12 cellular contexts compared by ENCODE assay signal in the genomic region with DNA sequence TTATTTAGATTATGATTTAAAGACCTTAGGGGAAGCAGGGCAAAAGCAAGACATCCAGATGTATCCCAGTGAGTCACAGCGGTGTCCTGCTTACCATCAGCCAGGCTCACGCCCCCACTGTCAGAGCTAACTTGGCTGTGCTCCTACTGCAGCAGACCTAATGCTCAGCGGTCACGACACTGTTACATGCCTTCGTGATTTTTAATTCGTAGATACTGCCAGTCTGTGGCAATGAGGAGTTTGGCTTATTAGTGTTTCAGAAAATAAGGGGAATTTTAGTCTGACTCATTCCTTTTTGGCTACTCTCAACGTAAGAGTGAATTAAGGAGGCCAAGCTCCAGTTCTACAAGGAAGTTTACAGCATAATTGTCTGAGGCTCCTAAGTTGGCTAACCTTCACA. TPM values are rescaled to one million over a fixed set of nuclear protein-coding genes. Genes with fewer than 3 reads are reported as not detected.
A peak's percentile ranks its signal among the peaks of the same experiment; 100 is the strongest.
DNase-seq lines count a peak whose midpoint lies in the region; ATAC-seq and TF ChIP-seq lines count a peak whose summit lies in the region.
"Had no signal": no experiment of that assay in that cellular context is flagged by ENCODE, and none has a peak within 500 bp of the region (broad histone marks: within the 10 kb centered on the region; RNA-seq: fewer than 3 reads in every experiment).

No MANE protein-coding gene starts in this region.

- TF ChIP-seq CTCF in lower lobe of right lung (IDR thresholded peaks at IDR 0.05) = no peak

- H3K27me3 Mint-ChIP-seq in CD4-positive, alpha-beta memory T cell = peaks cover 13 to 14% of the 10 kb centered on the region in 2 donors
- H3K27me3 Mint-ChIP-seq in activated CD8-positive, alpha-beta T cell treated with anti-CD3 and anti-CD28 coated beads, Interleukin-2, amount 10 ng/mL, durations not matched to agents 7 days and 5 days (ENCODE audit: low read depth) = peaks cover 14% of the 10 kb centered on the region
- H3K27me3 Mint-ChIP-seq: memory B cell had no signal

- no peaks in the 10 kb centered on the region for H3K9me3 Mint-ChIP-seq in CD4-positive, alpha-beta memory T cell
- H3K9me3 Mint-ChIP-seq in activated CD8-positive, alpha-beta T cell treated with anti-CD3 and anti-CD28 coated beads, Interleukin-2, amount 10 ng/mL, durations not matched to agents 7 days and 5 days (ENCODE audit: insufficient read depth) = no peaks in the 10 kb centered on the region
- H3K9me3 Mint-ChIP-seq: GM23338, memory B cell had no signal

- intact Hi-C loops in lower lobe of right lung (cut with DNase I) = no loop called here
- intact Hi-C loops in CD4-positive, alpha-beta memory T cell (cut with micrococcal nuclease) = no loop called here

- in situ Hi-C loops in ACHN (cut with HindIII; ENCODE audit: low pct_ligation_motif_present, low pct_unique_long_range_greater_than_20kb, low sequenced_read_pairs) = no loop called here

- peak; percentile 51 to 74 for ATAC-seq in lower lobe of right lung
- ATAC-seq in activated CD8-positive, alpha-beta T cell treated with anti-CD3 and anti-CD28 coated beads, Interleukin-2, amount 10 ng/mL, durations not matched to agents 7 days and 5 days = no peak
- ATAC-seq: GM23338 had no signal

- CTCF ChIA-PET in CD4-positive, alpha-beta memory T cell (lab: Charles Lee; ENCODE audit: partially characterized antibody) = no interaction called here
- CTCF ChIA-PET in activated CD8-positive, alpha-beta T cell treated with anti-CD3 and anti-CD28 coated beads, Interleukin-2, amount 10 ng/mL, durations not matched to agents 7 days and 5 days (lab: Charles Lee) = no interaction called here

- no peaks in the 10 kb centered on the region for H3K36me3 Mint-ChIP-seq in CD4-positive, alpha-beta memory T cell
- H3K36me3 Mint-ChIP-seq in activated CD8-positive, alpha-beta T cell treated with anti-CD3 and anti-CD28 coated beads, Interleukin-2, amount 10 ng/mL, durations not matched to agents 7 days and 5 days (ENCODE audit: low read depth) = no peaks in the 10 kb centered on the region
- H3K36me3 Mint-ChIP-seq: memory B cell had no signal

- H3K4me1 Mint-ChIP-seq in CD4-positive, alpha-beta memory T cell = no peaks in the 10 kb centered on the region
- H3K4me1 Mint-ChIP-seq in activated CD8-positive, alpha-beta T cell treated with anti-CD3 and anti-CD28 coated beads, Interleukin-2, amount 10 ng/mL, durations not matched to agents 7 days and 5 days (ENCODE audit: low read depth) = no peaks in the 10 kb centered on the region
- H3K4me1 Mint-ChIP-seq: GM23338, memory B cell had no signal

- H3K36me3 ChIP-seq in lower lobe of right lung = no peaks in the 10 kb centered on the region
- H3K36me3 ChIP-seq in CD4-positive, alpha-beta memory T cell (ENCODE audit: insufficient read depth, low read length) = no peaks in the 10 kb centered on the region

- H3K9me3 ChIP-seq in lower lobe of right lung = no peaks in the 10 kb centered on the region
- no peaks in the 10 kb centered on the region for H3K9me3 ChIP-seq in CD4-positive, alpha-beta memory T cell (ENCODE audit: control insufficient read depth in 1 of 2, low read length in 2 of 2)

- no peaks in the 10 kb centered on the region for H3K27me3 ChIP-seq in lower lobe of right lung (ENCODE audit: low read depth)
- peaks cover 4% of the 10 kb centered on the region for H3K27me3 ChIP-seq in CD4-positive, alpha-beta memory T cell (ENCODE audit: insufficient read depth, low read length)
- H3K27me3 ChIP-seq: dorsolateral prefrontal cortex had no signal

- H3K4me3 ChIP-seq in lower lobe of right lung = no peak overlapping the region
- no peak overlapping the region for H3K4me3 ChIP-seq in CD4-positive, alpha-beta memory T cell (ENCODE audit: low read length in 2 of 2)
- H3K4me3 ChIP-seq: dorsolateral prefrontal cortex, GM23338 had no signal

- H3K4me1 ChIP-seq in lower lobe of right lung = no peaks in the 10 kb centered on the region
- no peaks in the 10 kb centered on the region for H3K4me1 ChIP-seq in CD4-positive, alpha-beta memory T cell (ENCODE audit: insufficient read depth, low read length)

- POLR2A ChIA-PET in CD4-positive, alpha-beta memory T cell (lab: Charles Lee; ENCODE audit: partially characterized antibody) = no interaction called here
- POLR2A ChIA-PET in activated CD8-positive, alpha-beta T cell treated with anti-CD3 and anti-CD28 coated beads, Interleukin-2, amount 10 ng/mL, durations not matched to agents 7 days and 5 days (lab: Charles Lee) = no interaction called here

- DNase-seq in ACHN = peak; percentile 44
- DNase-seq in NCI-H2196 treated with DMSO at 0.1 percent for 48 hours (lab: John Stamatoyannopoulos, UW; ENCODE audit: unreplicated experiment) = peak; percentile 16
- peak; percentile 85 for DNase-seq in epithelial cell of prostate (ENCODE audit: low read depth, low spot score)
- no peak for DNase-seq in lower lobe of right lung
- no peak for DNase-seq in CD4-positive, alpha-beta memory T cell
- DNase-seq in stimulated activated CD4-positive, alpha-beta T cell treated with anti-CD3 and anti-CD28 coated beads, Interleukin-12 subunit alpha, Interleukin-12 subunit beta, amount 100 ng/mL, for 4 hours = no peak
- no peak for DNase-seq in activated CD8-positive, alpha-beta T cell treated with anti-CD3 and anti-CD28 coated beads, Interleukin-2, amount 10 ng/mL, durations not matched to agents 7 days and 5 days
- DNase-seq in NCI-H524 treated with DMSO at 0.1 percent for 48 hours (lab: John Stamatoyannopoulos, UW) = no peak

- no peak overlapping the region for H3K4me3 Mint-ChIP-seq in CD4-positive, alpha-beta memory T cell
- no peak overlapping the region for H3K4me3 Mint-ChIP-seq in activated CD8-positive, alpha-beta T cell treated with anti-CD3 and anti-CD28 coated beads, Interleukin-2, amount 10 ng/mL, durations not matched to agents 7 days and 5 days
- H3K4me3 Mint-ChIP-seq: GM23338, memory B cell had no signal

- H3K27ac ChIP-seq in epithelial cell of prostate (no peak overlapping the region), lower lobe of right lung (no peak overlapping the region)
- H3K27ac ChIP-seq in CD4-positive, alpha-beta memory T cell (ENCODE audit: low read depth, low read length) = no peak overlapping the region
- H3K27ac ChIP-seq: C4-2B, dorsolateral prefrontal cortex had no signal

- H3K27ac Mint-ChIP-seq in CD4-positive, alpha-beta memory T cell = no peak overlapping the region
- no peak overlapping the region for H3K27ac Mint-ChIP-seq in activated CD8-positive, alpha-beta T cell treated with anti-CD3 and anti-CD28 coated beads, Interleukin-2, amount 10 ng/mL, durations not matched to agents 7 days and 5 days
- H3K27ac Mint-ChIP-seq: GM23338, memory B cell had no signal

RNA-seq across cellular contexts. Expression of gene EFCAB6, which starts 22.7 kb away (rescaled TPM):
- 5.8 TPM for total RNA-seq in lower lobe of right lung
- total RNA-seq in CD4-positive, alpha-beta memory T cell = under 1 TPM; 0.84 to 0.91 TPM
- polyA plus RNA-seq in CD4-positive, alpha-beta memory T cell = under 1 TPM in 1 of 2 donors, not detected in 1; 0.15 TPM
- total RNA-seq in activated CD8-positive, alpha-beta T cell treated with anti-CD3 and anti-CD28 coated beads, Interleukin-2, amount 10 ng/mL, durations not matched to agents 7 days and 5 days = under 1 TPM; 0.26 to 0.39 TPM

Comparison
In these comparisons a context has a peak if more than half of its experiments do, and no peak if none do; other contexts are left out.
1. DNase-seq: peak in ACHN (single experiment), NCI-H2196 treated with DMSO at 0.1 percent for 48 hours (single experiment) and epithelial cell of prostate (single experiment); none in lower lobe of right lung (single experiment), CD4-positive, alpha-beta memory T cell (0 of 5), stimulated activated CD4-positive, alpha-beta T cell treated with anti-CD3 and anti-CD28 coated beads, Interleukin-12 subunit alpha, Interleukin-12 subunit beta, amount 100 ng/mL, for 4 hours (single experiment), activated CD8-positive, alpha-beta T cell treated with anti-CD3 and anti-CD28 coated beads, Interleukin-2, amount 10 ng/mL, durations not matched to agents 7 days and 5 days (single experiment) and NCI-H524 treated with DMSO at 0.1 percent for 48 hours (single experiment).